Comparison of ENCODE assay signal across 12 cellular contexts in the genomic region with DNA sequence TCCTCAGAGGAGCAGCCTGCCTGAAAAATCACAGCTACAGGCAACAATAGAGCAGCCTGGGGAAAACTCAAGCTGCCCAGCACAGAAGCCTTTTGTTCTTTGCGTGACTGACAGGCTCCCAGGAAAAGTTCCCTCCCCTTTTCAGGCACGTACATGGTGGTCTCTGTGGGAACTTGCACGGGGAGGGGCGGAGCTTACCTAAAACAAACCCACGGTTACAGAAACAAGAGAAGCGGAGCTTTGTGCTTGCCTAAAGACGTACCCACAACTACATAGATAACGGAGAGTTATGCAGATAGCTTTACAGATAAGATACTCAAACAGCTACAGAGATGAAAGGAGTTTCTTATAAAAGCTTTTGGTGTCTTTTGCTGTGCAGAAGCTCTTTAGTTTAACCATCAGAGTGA. TPM values are rescaled to one million over a fixed set of nuclear protein-coding genes. Genes with fewer than 3 reads are reported as not detected.
DNase-seq lines count a peak whose midpoint lies in the region; ATAC-seq lines count a peak whose summit lies in the region.
"Had no signal": no experiment of that assay in that cellular context is flagged by ENCODE, and none has a peak within 500 bp of the region (broad histone marks: within the 10 kb centered on the region; RNA-seq: fewer than 3 reads in every experiment).

No MANE protein-coding gene starts in this region.

- H3K9me3 Mint-ChIP-seq in activated CD8-positive, alpha-beta memory T cell treated with anti-CD3 and anti-CD28 coated beads, Interleukin-2, amount 10 ng/mL, durations not matched to agents 7 days and 5 days (ENCODE audit: low read depth), result no peaks in the 10 kb centered on the region
- H3K9me3 Mint-ChIP-seq: effector memory CD8-positive, alpha-beta T cell had no signal

- peak overlapping the region; percentile 70 for H3K27ac Mint-ChIP-seq in activated CD8-positive, alpha-beta memory T cell treated with anti-CD3 and anti-CD28 coated beads, Interleukin-2, amount 10 ng/mL, durations not matched to agents 7 days and 5 days

- H3K4me3 Mint-ChIP-seq in activated CD8-positive, alpha-beta memory T cell treated with anti-CD3 and anti-CD28 coated beads, Interleukin-2, amount 10 ng/mL, durations not matched to agents 7 days and 5 days, result no peak overlapping the region
- H3K4me3 Mint-ChIP-seq: effector memory CD8-positive, alpha-beta T cell had no signal

- DNase-seq in activated CD8-positive, alpha-beta memory T cell treated with anti-CD3 and anti-CD28 coated beads, Interleukin-2, amount 10 ng/mL, durations not matched to agents 7 days and 5 days, result peak; percentile 61
- no peak for DNase-seq in activated CD8-positive, alpha-beta memory T cell treated with anti-CD3 and anti-CD28 coated beads for 24 hours
- DNase-seq in activated CD4-positive, alpha-beta T cell treated with anti-CD3 and anti-CD28 coated beads, Interleukin-2, amount 50 U/mL, for 48 hours, result peak; percentile 31 to 53
- DNase-seq in foreskin melanocyte, result peak; percentile 87
- DNase-seq in sciatic nerve (ENCODE audit: low spot score), result no peak
- DNase-seq in NCI-H526 (lab: John Stamatoyannopoulos, UW), result no peak
- no peak for DNase-seq in NCI-H128 (lab: John Stamatoyannopoulos, UW; ENCODE audit: unreplicated experiment)
- DNase-seq: effector memory CD8-positive, alpha-beta T cell; NCI-H524; uterus had no signal

- CTCF ChIA-PET in activated CD8-positive, alpha-beta memory T cell treated with anti-CD3 and anti-CD28 coated beads, Interleukin-2, amount 10 ng/mL, durations not matched to agents 7 days and 5 days (lab: Charles Lee), result interaction anchor here (0.7 to 1.1 kb wide), 4 partner anchors 11 to 67 kb away, joined by 3 to 5 read pairs (median 3); a partner anchor contains a TSS

- no peaks in the 10 kb centered on the region for H3K27me3 Mint-ChIP-seq in activated CD8-positive, alpha-beta memory T cell treated with anti-CD3 and anti-CD28 coated beads, Interleukin-2, amount 10 ng/mL, durations not matched to agents 7 days and 5 days
- H3K27me3 Mint-ChIP-seq: effector memory CD8-positive, alpha-beta T cell had no signal

- peak; percentile 70 for ATAC-seq in activated CD8-positive, alpha-beta memory T cell treated with anti-CD3 and anti-CD28 coated beads, Interleukin-2, amount 10 ng/mL, durations not matched to agents 7 days and 5 days
- ATAC-seq in sciatic nerve, result peak; percentile 75
- no peak for ATAC-seq in GM21526 (IDR thresholded peaks at IDR 0.05; ENCODE audit: low FRiP score, unreplicated experiment)
- ATAC-seq: effector memory CD8-positive, alpha-beta T cell had no signal

- peaks cover 31% of the 10 kb centered on the region for H3K36me3 Mint-ChIP-seq in activated CD8-positive, alpha-beta memory T cell treated with anti-CD3 and anti-CD28 coated beads, Interleukin-2, amount 10 ng/mL, durations not matched to agents 7 days and 5 days

- H3K4me1 Mint-ChIP-seq in activated CD8-positive, alpha-beta memory T cell treated with anti-CD3 and anti-CD28 coated beads, Interleukin-2, amount 10 ng/mL, durations not matched to agents 7 days and 5 days, result peaks cover 19% of the 10 kb centered on the region

- intact Hi-C loops in sciatic nerve (cut with DNase I), result no loop called here

RNA-seq across cellular contexts. Expression of a gene that starts 11.4 kb away (rescaled TPM):
- 100 to 1,000 TPM; 121 to 123 TPM for total RNA-seq in activated CD8-positive, alpha-beta memory T cell treated with anti-CD3 and anti-CD28 coated beads, Interleukin-2, amount 10 ng/mL, durations not matched to agents 7 days and 5 days
- total RNA-seq in sciatic nerve, result 65.0 TPM

RNA-seq across cellular contexts. Expression of a gene that starts 12.8 kb away (rescaled TPM):
- 1 to 10 TPM; 1.8 to 2.2 TPM for total RNA-seq in activated CD8-positive, alpha-beta memory T cell treated with anti-CD3 and anti-CD28 coated beads, Interleukin-2, amount 10 ng/mL, durations not matched to agents 7 days and 5 days
- total RNA-seq in sciatic nerve, result 1.8 TPM

RNA-seq across cellular contexts. Expression of a gene that starts 14.1 kb away (rescaled TPM):
- total RNA-seq in activated CD8-positive, alpha-beta memory T cell treated with anti-CD3 and anti-CD28 coated beads, Interleukin-2, amount 10 ng/mL, durations not matched to agents 7 days and 5 days, result 10 to 100 TPM; 19.1 to 27.8 TPM
- 2.4 TPM for total RNA-seq in sciatic nerve

RNA-seq across cellular contexts. Expression of a gene that starts 17.7 kb away (rescaled TPM):
- 1,000 to 10,000 TPM in 1 of 2 experiments, 100 to 1,000 TPM in 1; 852 to 1,014 TPM for total RNA-seq in activated CD8-positive, alpha-beta memory T cell treated with anti-CD3 and anti-CD28 coated beads, Interleukin-2, amount 10 ng/mL, durations not matched to agents 7 days and 5 days
- total RNA-seq in sciatic nerve, result 8.9 TPM

RNA-seq across cellular contexts. Expression of a gene that starts 33.0 kb away (rescaled TPM):
- under 1 TPM in 1 of 2 experiments, not detected in 1; 0.23 TPM for total RNA-seq in activated CD8-positive, alpha-beta memory T cell treated with anti-CD3 and anti-CD28 coated beads, Interleukin-2, amount 10 ng/mL, durations not matched to agents 7 days and 5 days
- total RNA-seq in sciatic nerve, result not detected
- total RNA-seq: lower leg skin, uterus had no signal

Comparison
In these comparisons a context has a peak if more than half of its experiments do, and no peak if none do; other contexts are left out.
1. DNase-seq: peak in activated CD8-positive, alpha-beta memory T cell treated with anti-CD3 and anti-CD28 coated beads, Interleukin-2, amount 10 ng/mL, durations not matched to agents 7 days and 5 days (single experiment), activated CD4-positive, alpha-beta T cell treated with anti-CD3 and anti-CD28 coated beads, Interleukin-2, amount 50 U/mL, for 48 hours (2 of 2) and foreskin melanocyte (single experiment); none in activated CD8-positive, alpha-beta memory T cell treated with anti-CD3 and anti-CD28 coated beads for 24 hours (single experiment), sciatic nerve (single experiment), NCI-H526 (0 of 2) and NCI-H128 (single experiment).